ENCODE assay signal across 18 cellular contexts in the genomic region with DNA sequence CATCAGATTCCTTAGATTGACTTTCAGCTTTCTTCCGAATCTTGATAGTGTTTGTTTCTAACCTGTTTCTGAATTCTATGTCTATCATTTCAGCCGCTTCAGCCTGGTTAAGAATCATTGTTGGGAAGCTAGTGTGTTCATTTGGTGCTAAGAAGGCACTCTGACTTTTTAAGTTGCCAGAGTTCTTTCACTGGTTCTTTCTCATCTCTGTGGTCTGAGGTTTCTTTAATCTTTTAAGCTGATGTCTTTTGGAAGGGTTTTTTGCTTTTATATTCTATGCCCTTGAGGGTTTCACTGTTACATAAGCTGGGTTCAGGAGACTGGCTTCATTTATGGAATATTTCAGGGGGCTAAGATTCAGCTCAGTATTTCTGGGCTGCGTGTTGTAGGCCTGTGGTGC.
A peak's percentile ranks its signal among the peaks of the same experiment; 100 is the strongest.
DNase-seq lines count a peak whose midpoint lies in the region; ATAC-seq and FAIRE-seq lines count a peak whose summit lies in the region.
"Had no signal": no experiment of that assay in that cellular context is flagged by ENCODE, and none has a peak within 500 bp of the region (broad histone marks: within the 10 kb centered on the region; RNA-seq: fewer than 3 reads in every experiment).

No MANE protein-coding gene starts in this region.

- DNase-seq in activated CD4-positive, alpha-beta T cell treated with anti-CD3 and anti-CD28 coated beads for 36 hours: no peak
- DNase-seq in activated CD4-positive, alpha-beta T cell treated with anti-CD3 and anti-CD28 coated beads, Interleukin-2, amount 10 ng/mL, durations not matched to agents 7 days and 5 days: no peak
- DNase-seq in stimulated activated naive CD8-positive, alpha-beta T cell treated with anti-CD3 and anti-CD28 coated beads, Interleukin-15, Interleukin-2, amounts not matched to agents 100 U/mL and 50 U/mL, for 24 hours: no peak
- peak; percentile 34 for DNase-seq in central memory CD4-positive, alpha-beta T cell
- no peak for DNase-seq in urothelium cell line (ENCODE audit: low spot score)
- no peak for DNase-seq in COLO668 (lab: John Stamatoyannopoulos, UW; ENCODE audit: unreplicated experiment)
- DNase-seq in superior temporal gyrus (ENCODE audit: extremely low spot score): no peak
- DNase-seq: DMS53, HCEC 1CT, NCI-H1048, NCI-H1436, NCI-H1930, NCI-H226, NCI-H524 treated with DMSO at 0.1 percent for 48 hours had no signal

- POLR2A ChIA-PET in activated CD4-positive, alpha-beta T cell treated with anti-CD3 and anti-CD28 coated beads for 36 hours (lab: Charles Lee): no interaction called here
- POLR2A ChIA-PET in activated CD4-positive, alpha-beta T cell treated with anti-CD3 and anti-CD28 coated beads, Interleukin-2, amount 10 ng/mL, durations not matched to agents 7 days and 5 days (lab: Charles Lee): no interaction called here

- CTCF ChIA-PET in activated CD4-positive, alpha-beta T cell treated with anti-CD3 and anti-CD28 coated beads for 36 hours (lab: Charles Lee): interaction anchor here (0.8 to 3.2 kb wide), 16 partner anchors 8 to 511 kb away, joined by 3 to 28 read pairs (median 4); no protein-coding TSS in a partner anchor
- CTCF ChIA-PET in activated CD4-positive, alpha-beta T cell treated with anti-CD3 and anti-CD28 coated beads, Interleukin-2, amount 10 ng/mL, durations not matched to agents 7 days and 5 days (lab: Charles Lee): interaction anchor here (0.6 to 1.4 kb wide), 3 partner anchors 10 to 108 kb away, joined by 3 to 6 read pairs (median 4); no protein-coding TSS in a partner anchor

- peaks cover 10% of the 10 kb centered on the region for H3K27me3 Mint-ChIP-seq in activated CD4-positive, alpha-beta T cell treated with anti-CD3 and anti-CD28 coated beads for 36 hours
- peaks cover 41% of the 10 kb centered on the region for H3K27me3 Mint-ChIP-seq in activated CD4-positive, alpha-beta T cell treated with anti-CD3 and anti-CD28 coated beads, Interleukin-2, amount 10 ng/mL, durations not matched to agents 7 days and 5 days
- peaks cover 12% of the 10 kb centered on the region for H3K27me3 Mint-ChIP-seq in stimulated activated naive CD8-positive, alpha-beta T cell treated with anti-CD3 and anti-CD28 coated beads, Interleukin-15, Interleukin-2, amounts not matched to agents 100 ng/mL and 50 ng/mL, for 24 hours

- H3K9me3 Mint-ChIP-seq in activated CD4-positive, alpha-beta T cell treated with anti-CD3 and anti-CD28 coated beads for 36 hours (ENCODE audit: low read depth): no peaks in the 10 kb centered on the region
- H3K9me3 Mint-ChIP-seq in activated CD4-positive, alpha-beta T cell treated with anti-CD3 and anti-CD28 coated beads, Interleukin-2, amount 10 ng/mL, durations not matched to agents 7 days and 5 days: peaks cover 2% of the 10 kb centered on the region
- H3K9me3 Mint-ChIP-seq in stimulated activated naive CD8-positive, alpha-beta T cell treated with anti-CD3 and anti-CD28 coated beads, Interleukin-15, Interleukin-2, amounts not matched to agents 100 ng/mL and 50 ng/mL, for 24 hours: peaks cover 4% of the 10 kb centered on the region

- peak; percentile 57 for ATAC-seq in activated CD4-positive, alpha-beta T cell treated with anti-CD3 and anti-CD28 coated beads for 36 hours
- ATAC-seq in stimulated activated naive CD8-positive, alpha-beta T cell treated with anti-CD3 and anti-CD28 coated beads, Interleukin-15, Interleukin-2, amounts not matched to agents 100 U/mL and 50 U/mL, for 24 hours: no peak
- ATAC-seq: GM23338 had no signal

- FAIRE-seq in urothelium cell line (lab: Jason Lieb, UNC): no peak
- FAIRE-seq: GM12891, GM19239 had no signal

- H3K4me1 Mint-ChIP-seq in activated CD4-positive, alpha-beta T cell treated with anti-CD3 and anti-CD28 coated beads for 36 hours: peaks cover 23% of the 10 kb centered on the region
- H3K4me1 Mint-ChIP-seq in activated CD4-positive, alpha-beta T cell treated with anti-CD3 and anti-CD28 coated beads, Interleukin-2, amount 10 ng/mL, durations not matched to agents 7 days and 5 days: peaks cover 19% of the 10 kb centered on the region
- H3K4me1 Mint-ChIP-seq in stimulated activated naive CD8-positive, alpha-beta T cell treated with anti-CD3 and anti-CD28 coated beads, Interleukin-15, Interleukin-2, amounts not matched to agents 100 ng/mL and 50 ng/mL, for 24 hours (ENCODE audit: low read depth): peaks cover 20% of the 10 kb centered on the region

- intact Hi-C loops in activated CD4-positive, alpha-beta T cell treated with anti-CD3 and anti-CD28 coated beads for 36 hours (cut with DNase I, micrococcal nuclease): loop anchor here in 1 of 2 experiments (5.0 kb wide), 1 partner anchor 315 kb away; no protein-coding TSS in a partner anchor

- no peak overlapping the region for H3K4me3 Mint-ChIP-seq in activated CD4-positive, alpha-beta T cell treated with anti-CD3 and anti-CD28 coated beads for 36 hours
- no peak overlapping the region for H3K4me3 Mint-ChIP-seq in activated CD4-positive, alpha-beta T cell treated with anti-CD3 and anti-CD28 coated beads, Interleukin-2, amount 10 ng/mL, durations not matched to agents 7 days and 5 days
- no peak overlapping the region for H3K4me3 Mint-ChIP-seq in stimulated activated naive CD8-positive, alpha-beta T cell treated with anti-CD3 and anti-CD28 coated beads, Interleukin-15, Interleukin-2, amounts not matched to agents 100 ng/mL and 50 ng/mL, for 24 hours
- H3K4me3 Mint-ChIP-seq: GM23338 had no signal

- H3K27ac Mint-ChIP-seq in activated CD4-positive, alpha-beta T cell treated with anti-CD3 and anti-CD28 coated beads for 36 hours: no peak overlapping the region
- no peak overlapping the region for H3K27ac Mint-ChIP-seq in activated CD4-positive, alpha-beta T cell treated with anti-CD3 and anti-CD28 coated beads, Interleukin-2, amount 10 ng/mL, durations not matched to agents 7 days and 5 days
- peak overlapping the region; percentile 60 for H3K27ac Mint-ChIP-seq in stimulated activated naive CD8-positive, alpha-beta T cell treated with anti-CD3 and anti-CD28 coated beads, Interleukin-15, Interleukin-2, amounts not matched to agents 100 ng/mL and 50 ng/mL, for 24 hours
- H3K27ac Mint-ChIP-seq: GM23338 had no signal

- H3K36me3 Mint-ChIP-seq in activated CD4-positive, alpha-beta T cell treated with anti-CD3 and anti-CD28 coated beads for 36 hours (ENCODE audit: low read depth): no peaks in the 10 kb centered on the region
- H3K36me3 Mint-ChIP-seq in activated CD4-positive, alpha-beta T cell treated with anti-CD3 and anti-CD28 coated beads, Interleukin-2, amount 10 ng/mL, durations not matched to agents 7 days and 5 days (ENCODE audit: low read depth): no peaks in the 10 kb centered on the region
- H3K36me3 Mint-ChIP-seq in stimulated activated naive CD8-positive, alpha-beta T cell treated with anti-CD3 and anti-CD28 coated beads, Interleukin-15, Interleukin-2, amounts not matched to agents 100 ng/mL and 50 ng/mL, for 24 hours (ENCODE audit: low read depth): no peaks in the 10 kb centered on the region
